Comparison of ENCODE assay signal across 11 cellular contexts in genomic region chr14:74531467-74531866, GRCh38. TPM values are rescaled to one million over a fixed set of nuclear protein-coding genes. Genes with fewer than 3 reads are reported as not detected.
DNase-seq lines count a peak whose midpoint lies in the region; ATAC-seq and TF ChIP-seq lines count a peak whose summit lies in the region.
"Had no signal": no experiment of that assay in that cellular context is flagged by ENCODE, and none has a peak within 500 bp of the region (broad histone marks: within the 10 kb centered on the region; RNA-seq: fewer than 3 reads in every experiment).

No MANE protein-coding gene starts in this region.

- ATAC-seq in GM18517 (IDR thresholded peaks at IDR 0.05; ENCODE audit: unreplicated experiment) (no peak), GM18870 (IDR thresholded peaks at IDR 0.05; ENCODE audit: unreplicated experiment) (no peak)

- TF ChIP-seq CTCF in retinal pigment epithelial cell (conservative IDR thresholded peaks at IDR 0.05; ENCODE audit: low read depth, low read length), result peak; percentile 12

- H3K4me3 ChIP-seq in SJSA1 (no peak overlapping the region), retinal pigment epithelial cell (ENCODE audit: low read length) (no peak overlapping the region)

- DNase-seq in NCI-H82 (lab: John Stamatoyannopoulos, UW) (peak; percentile 63), NCI-H82 treated with DMSO at 0.1 percent for 48 hours (lab: John Stamatoyannopoulos, UW; ENCODE audit: unreplicated experiment) (no peak), SJSA1 (ENCODE audit: low read depth in 1 of 2, low spot score in 2 of 2) (peak; percentile 29 to 53), fibroblast of the conjunctiva (ENCODE audit: low read depth) (peak; percentile 70), retinal pigment epithelial cell (ENCODE audit: low read depth) (no peak)
- DNase-seq in stimulated activated CD4-positive, alpha-beta T cell treated with anti-CD3 and anti-CD28 coated beads, Interleukin-4, amount 100 ng/mL, for 4 hours, result no peak
- DNase-seq: activated B cell treated with CpG ODN at 0.5 μM for 24 hours, C1 segment of cervical spinal cord had no signal

- no peak overlapping the region for H3K27ac ChIP-seq in SJSA1
- H3K27ac ChIP-seq: KMS-11 had no signal

- no peaks in the 10 kb centered on the region for H3K27me3 ChIP-seq in SJSA1 (replicated peaks)

- H3K36me3 ChIP-seq in SJSA1, result no peaks in the 10 kb centered on the region

- peaks cover 5% of the 10 kb centered on the region for H3K4me1 ChIP-seq in SJSA1 (replicated peaks)

- H3K9me3 ChIP-seq in SJSA1 (replicated peaks), result no peaks in the 10 kb centered on the region

RNA-seq across cellular contexts. Expression of gene ISCA2, which starts 37.9 kb away (rescaled TPM):
- total RNA-seq in SJSA1 (2014; rRNA removed; shearing (Covaris generic)), result 9.2 and 29.5 TPM in 2 replicates

RNA-seq across cellular contexts. Expression of gene NPC2, which starts 38.4 kb away (rescaled TPM):
- total RNA-seq in SJSA1 (2014; rRNA removed; shearing (Covaris generic)), result 110 and 139 TPM in 2 replicates

Comparison
In these comparisons a context has a peak if more than half of its experiments do, and no peak if none do; other contexts are left out.
1. DNase-seq: peak in NCI-H82 (single experiment), SJSA1 (2 of 2) and fibroblast of the conjunctiva (single experiment); none in NCI-H82 treated with DMSO at 0.1 percent for 48 hours (single experiment), retinal pigment epithelial cell (single experiment) and stimulated activated CD4-positive, alpha-beta T cell treated with anti-CD3 and anti-CD28 coated beads, Interleukin-4, amount 100 ng/mL, for 4 hours (0 of 2).